ENCODE assay signal across 28 cellular contexts in genomic region chr6:128740951-128741350, GRCh38.
"Had no signal": no experiment of that assay in that cellular context is flagged by ENCODE, and none has a peak within 500 bp of the region (broad histone marks: within the 10 kb centered on the region; RNA-seq: fewer than 3 reads in every experiment).

No MANE protein-coding gene starts in this region.

- H3K9me3 ChIP-seq: body of pancreas, breast epithelium had no signal

- H3K36me3 ChIP-seq: brain microvascular endothelial cell, breast epithelium had no signal

- H3K27ac ChIP-seq: body of pancreas, brain microvascular endothelial cell, breast epithelium, VCaP had no signal

- H3K27me3 ChIP-seq: body of pancreas, brain microvascular endothelial cell, breast epithelium had no signal

- H3K4me3 ChIP-seq: body of pancreas, breast epithelium had no signal

- DNase-seq: activated B cell treated with CpG ODN at 0.5 μM for 24 hours; activated CD4-positive, alpha-beta memory T cell treated with anti-CD3 and anti-CD28 coated beads for 36 hours; activated CD4-positive, alpha-beta T cell treated with anti-CD3 and anti-CD28 coated beads for 4 hours; activated CD4-positive, alpha-beta T cell treated with anti-CD3 and anti-CD28 coated beads, Interleukin-2, amount 10 ng/mL, durations not matched to agents 24 days and 14 days; activated CD4-positive, alpha-beta T cell treated with anti-CD3 and anti-CD28 coated beads, Interleukin-2, amount 50 U/mL, for 1 hour; activated CD4-positive, alpha-beta T cell treated with anti-CD3 and anti-CD28 coated beads, Interleukin-2, amount 50 U/mL, for 4 hours; activated CD4-positive, CD25-positive, alpha-beta regulatory T cell treated with anti-CD3 and anti-CD28 coated beads, Interleukin-2, amount 50 U/mL, for 72 hours; activated CD8-positive, alpha-beta memory T cell treated with anti-CD3 and anti-CD28 coated beads, Interleukin-2, amount 50 U/mL, for 4 hours; activated CD8-positive, alpha-beta T cell treated with anti-CD3 and anti-CD28 coated beads for 36 hours; activated gamma-delta T cell; activated naive CD4-positive, alpha-beta T cell treated with anti-CD3 and anti-CD28 coated beads, Interleukin-2, amount 10 ng/mL, durations not matched to agents 7 days and 5 days; activated naive CD4-positive, alpha-beta T cell treated with Interleukin-2 at 50 U/mL for 16 hours; activated naive CD8-positive, alpha-beta T cell treated with anti-CD3 and anti-CD28 coated beads, Interleukin-2, amount 10 ng/mL, durations not matched to agents 7 days and 5 days; activated naive CD8-positive, alpha-beta T cell treated with anti-CD3 and anti-CD28 coated beads, Interleukin-2, amount 50 U/mL, for 24 hours; activated T-cell treated with anti-CD3 and anti-CD28 coated beads for 4 hours; activated T-cell treated with anti-CD3 and anti-CD28 coated beads, Interleukin-2, amount 50 U/mL, for 1 hour; activated T-cell treated with anti-CD3 and anti-CD28 coated beads, Interleukin-2, amount 50 U/mL, for 4 hours; activated T-cell treated with anti-CD3 and anti-CD28 coated beads, Interleukin-2, amount 50 U/mL, for 72 hours; amniotic stem cell; aorta; body of pancreas; brain microvascular endothelial cell; cerebellar nuclear complex; T-helper 1 cell; T-helper 2 cell; T-helper 9 cell had no signal

- H3K4me1 ChIP-seq: body of pancreas, breast epithelium had no signal
